In genomic region chr10:119663866-119664698, GRCh38 we compare ENCODE assay signal across 10 cellular contexts. TPM values are rescaled to one million over a fixed set of nuclear protein-coding genes. Genes with fewer than 3 reads are reported as not detected.
DNase-seq lines count a peak whose midpoint lies in the region; ATAC-seq, FAIRE-seq and TF ChIP-seq lines count a peak whose summit lies in the region.
"Had no signal": no experiment of that assay in that cellular context is flagged by ENCODE, and none has a peak within 500 bp of the region (broad histone marks: within the 10 kb centered on the region; RNA-seq: fewer than 3 reads in every experiment).

No MANE protein-coding gene starts in this region.

- peaks cover 93% of the 10 kb centered on the region for H3K79me2 ChIP-seq in keratinocyte (ENCODE audit: control insufficient read depth, insufficient read depth, low read length)

- peaks cover 63% of the 10 kb centered on the region for H3K4me1 Mint-ChIP-seq in activated CD4-positive, alpha-beta memory T cell treated with anti-CD3 and anti-CD28 coated beads for 36 hours (ENCODE audit: low read depth)

- dilution Hi-C loops in keratinocyte (cut with MboI; ENCODE audit: extremely low pct_ligation_motif_present, low sequenced_read_pairs), result no loop called here

- H3K27me3 ChIP-seq in keratinocyte (ENCODE audit: control insufficient read depth, extremely low read depth, insufficient read depth, low read length) (no peaks in the 10 kb centered on the region), vagina (no peaks in the 10 kb centered on the region), neuronal stem cell (ENCODE audit: control insufficient read depth in 3 of 3, insufficient read depth in 3 of 3, low read depth in 1 of 3, low read length in 3 of 3) (no peaks in the 10 kb centered on the region)

- H4K20me1 ChIP-seq in keratinocyte (ENCODE audit: control insufficient read depth, extremely low read depth, insufficient read depth, low read length), result peaks cover 19% of the 10 kb centered on the region

- H2AFZ ChIP-seq in keratinocyte (ENCODE audit: control insufficient read depth, low read length) (no peak overlapping the region), neuronal stem cell (ENCODE audit: low read length) (no peak overlapping the region)

- peaks cover 9% of the 10 kb centered on the region for H3K9me1 ChIP-seq in keratinocyte (ENCODE audit: control insufficient read depth, extremely low read depth, insufficient read depth, low read length)

- CTCF ChIA-PET in activated CD4-positive, alpha-beta memory T cell treated with anti-CD3 and anti-CD28 coated beads for 36 hours (lab: Charles Lee), result interaction anchor here (0.6 to 1.8 kb wide), 11 partner anchors 10 to 457 kb away, joined by 3 to 8 read pairs (median 3); no protein-coding TSS in a partner anchor

- no peak overlapping the region for H2AK5ac ChIP-seq in neuronal stem cell (ENCODE audit: low read depth, low read length)

- peaks cover 71% of the 10 kb centered on the region for H3K4me1 ChIP-seq in keratinocyte (ENCODE audit: control insufficient read depth, extremely low read depth, insufficient read depth, low read length)
- H3K4me1 ChIP-seq in vagina, result peaks cover 97% of the 10 kb centered on the region
- H3K4me1 ChIP-seq in neuronal stem cell (ENCODE audit: control insufficient read depth in 2 of 2, insufficient read depth in 1 of 2, low read depth in 1 of 2, low read length in 2 of 2), result peaks cover 19 to 22% of the 10 kb centered on the region in 2 donors

- no peak overlapping the region for H3K4ac ChIP-seq in neuronal stem cell (ENCODE audit: low read length)

- no peak for ATAC-seq in GM21737 (IDR thresholded peaks at IDR 0.05; ENCODE audit: unreplicated experiment)
- no peak for ATAC-seq in GM18868 (IDR thresholded peaks at IDR 0.05; ENCODE audit: unreplicated experiment)

- H3K27ac Mint-ChIP-seq in activated CD4-positive, alpha-beta memory T cell treated with anti-CD3 and anti-CD28 coated beads for 36 hours, result peak overlapping the region; percentile 97

- peaks cover 10% of the 10 kb centered on the region for H3K36me3 Mint-ChIP-seq in activated CD4-positive, alpha-beta memory T cell treated with anti-CD3 and anti-CD28 coated beads for 36 hours

- no CpG with 5 or more reads among the region's 12 CpGs for WGBS in neuronal stem cell (ENCODE audit: extremely low coverage in 2 of 2, insufficient read length in 2 of 2, insufficient replicate concordance in 1 of 2), 2 donors

- H2BK120ac ChIP-seq in neuronal stem cell (ENCODE audit: low read depth, low read length), result no peak overlapping the region

- no peak overlapping the region for H3K14ac ChIP-seq in neuronal stem cell (ENCODE audit: low read length)

- no peak overlapping the region for H2BK5ac ChIP-seq in neuronal stem cell (ENCODE audit: low read length)

- TF ChIP-seq POLR2A in vagina (IDR thresholded peaks at IDR 0.05), result no peak

- H3K79me1 ChIP-seq in neuronal stem cell (ENCODE audit: low read depth, low read length), result peaks cover 4% of the 10 kb centered on the region

- no peaks in the 10 kb centered on the region for H3K27me3 Mint-ChIP-seq in activated CD4-positive, alpha-beta memory T cell treated with anti-CD3 and anti-CD28 coated beads for 36 hours

- DNase-seq in stimulated activated CD4-positive, alpha-beta T cell treated with anti-CD3 and anti-CD28 coated beads, Interleukin-15, amount 100 ng/mL, for 24 hours, result peak; percentile 32
- no peak for DNase-seq in stimulated activated CD4-positive, alpha-beta T cell treated with anti-CD3 and anti-CD28 coated beads, Interleukin-2, amount 100 ng/mL, for 24 hours
- DNase-seq in activated CD4-positive, alpha-beta memory T cell treated with anti-CD3 and anti-CD28 coated beads for 36 hours, result peak; percentile 68
- DNase-seq in keratinocyte (ENCODE audit: low read depth, low spot score), result no peak
- DNase-seq in vagina (ENCODE audit: extremely low spot score in 2 of 2), result no peak
- DNase-seq in neuronal stem cell (ENCODE audit: low spot score), result no peak
- DNase-seq: DMS79, NCI-H2171 treated with DMSO at 0.1 percent for 48 hours had no signal

- no peak overlapping the region for H2BK12ac ChIP-seq in neuronal stem cell (ENCODE audit: low read length)

- H3K36me3 ChIP-seq in keratinocyte (ENCODE audit: control insufficient read depth in 2 of 2, extremely low read depth in 1 of 2, insufficient read depth in 2 of 2, low read length in 2 of 2) (peaks cover 28 to 40% of the 10 kb centered on the region in 2 experiments), vagina (no peaks in the 10 kb centered on the region), neuronal stem cell (replicated peaks in 1 of 2; ENCODE audit: control insufficient read depth in 2 of 2, insufficient read depth in 2 of 2, low read length in 2 of 2) (peaks cover 0 to 17% of the 10 kb centered on the region in 2 donors)

- H3K23ac ChIP-seq in neuronal stem cell (ENCODE audit: low read depth, low read length, poor library complexity), result no peak overlapping the region

- H4K91ac ChIP-seq in neuronal stem cell (ENCODE audit: low read depth, low read length, poor library complexity), result no peak overlapping the region

- H3K9me3 Mint-ChIP-seq in activated CD4-positive, alpha-beta memory T cell treated with anti-CD3 and anti-CD28 coated beads for 36 hours, result no peaks in the 10 kb centered on the region

- no peak for FAIRE-seq in keratinocyte (lab: Jason Lieb, UNC)

- H3K18ac ChIP-seq in neuronal stem cell (ENCODE audit: low read length), result no peak overlapping the region

- H3K27ac ChIP-seq in keratinocyte (ENCODE audit: control insufficient read depth, insufficient read depth, low read length) (no peak overlapping the region), vagina (peak overlapping the region; percentile 40), neuronal stem cell (replicated peaks; ENCODE audit: low read length) (no peak overlapping the region)

- H3K9ac ChIP-seq in keratinocyte (ENCODE audit: control insufficient read depth, extremely low read depth, insufficient read depth, low read length) (no peak overlapping the region), neuronal stem cell (ENCODE audit: low read depth, low read length, poor library complexity) (no peak overlapping the region)

- H3K4me2 ChIP-seq in keratinocyte (ENCODE audit: control insufficient read depth, extremely low read depth, insufficient read depth, low read depth, low read length), result peak overlapping the region; percentile 40
- no peak overlapping the region for H3K4me2 ChIP-seq in neuronal stem cell (ENCODE audit: insufficient read depth, low read length, poor library complexity, severe bottlenecking)

- no peaks in the 10 kb centered on the region for H3K9me3 ChIP-seq in keratinocyte (ENCODE audit: control insufficient read depth, low read depth, low read length)
- H3K9me3 ChIP-seq in vagina, result no peaks in the 10 kb centered on the region
- H3K9me3 ChIP-seq in neuronal stem cell (replicated peaks in 1 of 2; ENCODE audit: control insufficient read depth in 2 of 2, insufficient read depth in 1 of 2, low read depth in 1 of 2, low read length in 2 of 2), result peaks cover 3 to 4% of the 10 kb centered on the region in 2 donors

- TF ChIP-seq CTCF in keratinocyte (optimal IDR thresholded peaks at IDR 0.05 in 1 of 3, IDR thresholded peaks at IDR 0.05 in 1 of 3, conservative IDR thresholded peaks at IDR 0.05 in 1 of 3; ENCODE audit: extremely low read depth in 1 of 3, insufficient read depth in 2 of 3, low read length in 3 of 3) (no peak), vagina (IDR thresholded peaks at IDR 0.05) (no peak)

- POLR2A ChIA-PET in activated CD4-positive, alpha-beta memory T cell treated with anti-CD3 and anti-CD28 coated beads for 36 hours (lab: Charles Lee), result interaction anchor here (0.6 to 1.8 kb wide), 5 partner anchors 9 to 173 kb away, joined by 3 to 8 read pairs (median 3); partner anchors contain the start of genes BAG3 and INPP5F

- H3K4me3 Mint-ChIP-seq in activated CD4-positive, alpha-beta memory T cell treated with anti-CD3 and anti-CD28 coated beads for 36 hours, result peak overlapping the region; percentile 69

- no peak overlapping the region for H2BK15ac ChIP-seq in neuronal stem cell (ENCODE audit: low read length)

- intact Hi-C loops in activated CD4-positive, alpha-beta memory T cell treated with anti-CD3 and anti-CD28 coated beads for 36 hours (cut with micrococcal nuclease), result loop anchor here (1.0 kb wide), 1 partner anchor 9 kb away; no protein-coding TSS in a partner anchor
- intact Hi-C loops in vagina (cut with DNase I), result no loop called here

- no peak overlapping the region for H4K8ac ChIP-seq in neuronal stem cell (ENCODE audit: low read depth, low read length)

- H3K4me3 ChIP-seq in keratinocyte (ENCODE audit: control insufficient read depth in 2 of 3, extremely low read depth in 1 of 3, insufficient read depth in 2 of 3, low read depth in 1 of 3, low read length in 3 of 3), result no peak overlapping the region
- no peak overlapping the region for H3K4me3 ChIP-seq in vagina
- no peak overlapping the region for H3K4me3 ChIP-seq in neuronal stem cell (ENCODE audit: low read length in 2 of 2)

RNA-seq across cellular contexts. Expression of gene BAG3, which starts 12.9 kb away (rescaled TPM):
- total RNA-seq in activated CD4-positive, alpha-beta memory T cell treated with anti-CD3 and anti-CD28 coated beads for 36 hours, result 10 to 100 TPM; 26.8 to 28.1 TPM
- 15.2 to 84.7 TPM (median 26.2 TPM) in 3 replicates for polyA plus RNA-seq in keratinocyte
- 419 TPM for polyA plus RNA-seq in keratinocyte (2011; ENCODE audit: low read depth)
- 51.0 and 71.3 TPM in 2 replicates for polyA plus RNA-seq in keratinocyte (2011; cell fraction: cytosol; rRNA removed)
- 98.1 and 123 TPM in 2 replicates for polyA plus RNA-seq in keratinocyte (2011; cell fraction: nucleus; rRNA removed)
- 152 and 176 TPM in 2 replicates for polyA plus RNA-seq in keratinocyte (2012; ENCODE audit: low replicate concordance)
- polyA minus RNA-seq in keratinocyte, result 14.0 to 96.2 TPM (median 28.4 TPM) in 3 replicates
- 65.0 TPM for polyA minus RNA-seq in keratinocyte (2011; cell fraction: cytosol; rRNA and poly(A)+ RNA removed)
- 43.2 and 64.7 TPM in 2 replicates for polyA minus RNA-seq in keratinocyte (2011; cell fraction: nucleus; rRNA and poly(A)+ RNA removed)
- 69.0 TPM for total RNA-seq in vagina
- polyA plus RNA-seq in neuronal stem cell (2013, experiment 1 of 2), result 12.6 TPM
- 12.7 TPM for polyA plus RNA-seq in neuronal stem cell (2013, experiment 2 of 2)

Comparison
In these comparisons a context has a peak if more than half of its experiments do, and no peak if none do; other contexts are left out.
1. DNase-seq: peak in stimulated activated CD4-positive, alpha-beta T cell treated with anti-CD3 and anti-CD28 coated beads, Interleukin-15, amount 100 ng/mL, for 24 hours (single experiment) and activated CD4-positive, alpha-beta memory T cell treated with anti-CD3 and anti-CD28 coated beads for 36 hours (single experiment); none in stimulated activated CD4-positive, alpha-beta T cell treated with anti-CD3 and anti-CD28 coated beads, Interleukin-2, amount 100 ng/mL, for 24 hours (0 of 2), keratinocyte (single experiment), vagina (0 of 2) and neuronal stem cell (single experiment).